Comparison of ENCODE assay signal across 18 cellular contexts in genomic region chr7:50358808-50359207, GRCh38. TPM values are rescaled to one million over a fixed set of nuclear protein-coding genes. Genes with fewer than 3 reads are reported as not detected.
DNase-seq lines count a peak whose midpoint lies in the region; ATAC-seq, FAIRE-seq and TF ChIP-seq lines count a peak whose summit lies in the region.
"Had no signal": no experiment of that assay in that cellular context is flagged by ENCODE, and none has a peak within 500 bp of the region (broad histone marks: within the 10 kb centered on the region; RNA-seq: fewer than 3 reads in every experiment).

No MANE protein-coding gene starts in this region.

- POLR2A ChIA-PET in activated CD4-positive, alpha-beta memory T cell treated with anti-CD3 and anti-CD28 coated beads for 36 hours (lab: Charles Lee): interaction anchor here (0.9 to 25.0 kb wide), 11 partner anchors 9 to 152 kb away, joined by 3 to 487 read pairs (median 5); no protein-coding TSS in a partner anchor

- no peak for ATAC-seq in stimulated activated naive CD8-positive, alpha-beta T cell treated with anti-CD3 and anti-CD28 coated beads, Interleukin-15, Interleukin-2, amounts not matched to agents 100 U/mL and 50 U/mL, for 24 hours
- ATAC-seq in effector memory CD8-positive, alpha-beta T cell (replicated peaks): no peak
- ATAC-seq in left lung: no peak

- CTCF ChIA-PET in activated CD4-positive, alpha-beta memory T cell treated with anti-CD3 and anti-CD28 coated beads for 36 hours (lab: Charles Lee): interaction anchor here (0.6 to 14.5 kb wide), 6 partner anchors 8 to 266 kb away, joined by 3 to 167 read pairs (median 9); no protein-coding TSS in a partner anchor

- DNase-seq in stimulated activated naive CD8-positive, alpha-beta T cell treated with anti-CD3 and anti-CD28 coated beads, Interleukin-15, Interleukin-2, amounts not matched to agents 100 U/mL and 50 U/mL, for 24 hours: no peak
- DNase-seq in activated CD4-positive, alpha-beta memory T cell treated with anti-CD3 and anti-CD28 coated beads for 36 hours: no peak
- DNase-seq in effector memory CD8-positive, alpha-beta T cell: no peak
- no peak for DNase-seq in mesenteric fat pad (ENCODE audit: low spot score)
- no peak for DNase-seq in left lung
- no peak for DNase-seq in D721Med (ENCODE audit: insufficient read length, low spot score)
- DNase-seq: Calu3, KG1, left ventricle myocardium inferior, NCI-H187 treated with DMSO at 0.1 percent for 48 hours, PC-9 had no signal

- no peaks in the 10 kb centered on the region for H3K36me3 ChIP-seq in left lung
- H3K36me3 ChIP-seq: ascending aorta, left ventricle myocardium inferior, right atrium auricular region had no signal

- H3K27ac Mint-ChIP-seq in stimulated activated naive CD8-positive, alpha-beta T cell treated with anti-CD3 and anti-CD28 coated beads, Interleukin-15, Interleukin-2, amounts not matched to agents 100 ng/mL and 50 ng/mL, for 24 hours: peak overlapping the region; percentile 97
- peak overlapping the region; percentile 97 for H3K27ac Mint-ChIP-seq in activated CD4-positive, alpha-beta memory T cell treated with anti-CD3 and anti-CD28 coated beads for 36 hours
- peak overlapping the region; percentile 99 to 100 for H3K27ac Mint-ChIP-seq in effector memory CD8-positive, alpha-beta T cell

- peak overlapping the region; percentile 68 for H3K4me3 Mint-ChIP-seq in stimulated activated naive CD8-positive, alpha-beta T cell treated with anti-CD3 and anti-CD28 coated beads, Interleukin-15, Interleukin-2, amounts not matched to agents 100 ng/mL and 50 ng/mL, for 24 hours
- H3K4me3 Mint-ChIP-seq in activated CD4-positive, alpha-beta memory T cell treated with anti-CD3 and anti-CD28 coated beads for 36 hours: peak overlapping the region; percentile 21
- H3K4me3 Mint-ChIP-seq in effector memory CD8-positive, alpha-beta T cell: peak overlapping the region; percentile 83 to 86

- H3K4me1 ChIP-seq in left lung: peaks cover 0 to 78% of the 10 kb centered on the region in 2 donors
- H3K4me1 ChIP-seq: ascending aorta, left ventricle myocardium inferior, right atrium auricular region had no signal

- H3K9me3 Mint-ChIP-seq in stimulated activated naive CD8-positive, alpha-beta T cell treated with anti-CD3 and anti-CD28 coated beads, Interleukin-15, Interleukin-2, amounts not matched to agents 100 ng/mL and 50 ng/mL, for 24 hours: no peaks in the 10 kb centered on the region
- H3K9me3 Mint-ChIP-seq in activated CD4-positive, alpha-beta memory T cell treated with anti-CD3 and anti-CD28 coated beads for 36 hours: no peaks in the 10 kb centered on the region
- peaks cover 3 to 9% of the 10 kb centered on the region in 2 donors for H3K9me3 Mint-ChIP-seq in effector memory CD8-positive, alpha-beta T cell

- H3K27ac ChIP-seq in left lung: peak overlapping the region in 1 of 2 donors; percentile 90
- H3K27ac ChIP-seq: ascending aorta, left ventricle myocardium inferior, PC-9, right atrium auricular region had no signal

- no peaks in the 10 kb centered on the region for H3K27me3 ChIP-seq in left lung
- H3K27me3 ChIP-seq: ascending aorta, right atrium auricular region, tibial nerve had no signal

- H3K27me3 Mint-ChIP-seq in stimulated activated naive CD8-positive, alpha-beta T cell treated with anti-CD3 and anti-CD28 coated beads, Interleukin-15, Interleukin-2, amounts not matched to agents 100 ng/mL and 50 ng/mL, for 24 hours: no peaks in the 10 kb centered on the region
- no peaks in the 10 kb centered on the region for H3K27me3 Mint-ChIP-seq in activated CD4-positive, alpha-beta memory T cell treated with anti-CD3 and anti-CD28 coated beads for 36 hours
- no peaks in the 10 kb centered on the region for H3K27me3 Mint-ChIP-seq in effector memory CD8-positive, alpha-beta T cell

- peaks cover 98% of the 10 kb centered on the region for H3K36me3 Mint-ChIP-seq in stimulated activated naive CD8-positive, alpha-beta T cell treated with anti-CD3 and anti-CD28 coated beads, Interleukin-15, Interleukin-2, amounts not matched to agents 100 ng/mL and 50 ng/mL, for 24 hours (ENCODE audit: low read depth)
- peaks cover 86% of the 10 kb centered on the region for H3K36me3 Mint-ChIP-seq in activated CD4-positive, alpha-beta memory T cell treated with anti-CD3 and anti-CD28 coated beads for 36 hours
- H3K36me3 Mint-ChIP-seq in effector memory CD8-positive, alpha-beta T cell (ENCODE audit: insufficient read depth): peaks cover 93% of the 10 kb centered on the region

- TF ChIP-seq CTCF in left lung (IDR thresholded peaks at IDR 0.05) (no peak), D721Med (IDR thresholded peaks at IDR 0.05; ENCODE audit: insufficient read depth, missing control alignments) (no peak)

- peaks cover 100% of the 10 kb centered on the region for H3K4me1 Mint-ChIP-seq in stimulated activated naive CD8-positive, alpha-beta T cell treated with anti-CD3 and anti-CD28 coated beads, Interleukin-15, Interleukin-2, amounts not matched to agents 100 ng/mL and 50 ng/mL, for 24 hours (ENCODE audit: low read depth)
- peaks cover 98% of the 10 kb centered on the region for H3K4me1 Mint-ChIP-seq in activated CD4-positive, alpha-beta memory T cell treated with anti-CD3 and anti-CD28 coated beads for 36 hours (ENCODE audit: low read depth)
- H3K4me1 Mint-ChIP-seq in effector memory CD8-positive, alpha-beta T cell (ENCODE audit: low read depth in 2 of 2): peaks cover 81 to 82% of the 10 kb centered on the region in 2 donors

- no peaks in the 10 kb centered on the region for H3K9me3 ChIP-seq in left lung
- H3K9me3 ChIP-seq: ascending aorta, left ventricle myocardium inferior, right atrium auricular region, tibial nerve had no signal

- FAIRE-seq in D721Med (lab: Jason Lieb, UNC): no peak
- FAIRE-seq: endometrium had no signal

- intact Hi-C loops in activated CD4-positive, alpha-beta memory T cell treated with anti-CD3 and anti-CD28 coated beads for 36 hours (cut with micrococcal nuclease): no loop called here
- intact Hi-C loops in left lung (cut with DNase I): no loop called here

- no peak overlapping the region for H3K4me3 ChIP-seq in left lung
- H3K4me3 ChIP-seq: ascending aorta, left ventricle myocardium inferior, PC-9, right atrium auricular region, tibial nerve had no signal

RNA-seq across cellular contexts. Expression of gene IKZF1, which starts 54.3 kb away (rescaled TPM):
- 100 to 1,000 TPM; 207 to 216 TPM for total RNA-seq in activated CD4-positive, alpha-beta memory T cell treated with anti-CD3 and anti-CD28 coated beads for 36 hours
- total RNA-seq in mesenteric fat pad (22.0 TPM), left lung (10 to 100 TPM; 19.0 to 50.2 TPM)
- total RNA-seq: G401, osteocyte, PC-9 had no signal

Comparison
In these comparisons a context has a peak if more than half of its experiments do, and no peak if none do; other contexts are left out.
1. H3K4me3 Mint-ChIP-seq: peak in every context shown above with its lines; median percentile 84 in effector memory CD8-positive, alpha-beta T cell; 68 in stimulated activated naive CD8-positive, alpha-beta T cell treated with anti-CD3 and anti-CD28 coated beads, Interleukin-15, Interleukin-2, amounts not matched to agents 100 ng/mL and 50 ng/mL, for 24 hours; 21 in activated CD4-positive, alpha-beta memory T cell treated with anti-CD3 and anti-CD28 coated beads for 36 hours.